ENCODE assay signal across 10 cellular contexts in the genomic region with DNA sequence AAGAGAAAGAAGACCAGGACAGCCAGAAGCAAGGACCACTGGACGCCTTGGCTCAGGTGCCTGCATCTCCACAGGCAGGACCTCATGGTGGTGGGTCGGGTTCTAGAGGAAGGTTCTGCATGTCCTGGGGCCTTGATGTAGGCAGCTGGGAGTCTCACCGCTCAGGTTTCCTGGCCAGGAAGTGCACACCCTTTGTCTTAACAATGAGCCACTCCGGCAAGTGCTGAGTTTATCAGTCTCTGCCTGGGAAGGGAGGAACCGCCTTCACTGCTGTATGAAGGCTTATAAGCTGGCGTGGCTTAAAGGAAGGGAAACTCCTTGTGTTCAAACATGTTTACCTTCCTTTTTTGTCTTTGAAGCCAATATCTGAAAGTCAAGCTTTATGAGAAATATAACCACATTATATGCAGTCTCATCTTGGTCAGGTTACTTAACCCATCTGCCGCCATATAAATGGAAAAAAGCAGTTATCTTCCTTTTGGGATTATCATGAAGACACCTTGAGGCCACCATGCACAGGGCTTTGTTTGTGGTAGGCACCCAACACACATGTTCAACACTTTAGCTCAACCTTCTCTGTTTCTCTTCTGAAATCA. TPM values are rescaled to one million over a fixed set of nuclear protein-coding genes. Genes with fewer than 3 reads are reported as not detected.
DNase-seq lines count a peak whose midpoint lies in the region; ATAC-seq and TF ChIP-seq lines count a peak whose summit lies in the region.
"Had no signal": no experiment of that assay in that cellular context is flagged by ENCODE, and none has a peak within 500 bp of the region (broad histone marks: within the 10 kb centered on the region; RNA-seq: fewer than 3 reads in every experiment).

TSS of gene ST6GALNAC1 (minus strand) at position 205 of the 596 bp plus-strand sequence. CDS start at position 86, 119 bp downstream.

- intact Hi-C loops in heart left ventricle (cut with DNase I) = no loop called here
- intact Hi-C loops in cardiac septum (cut with DNase I) = no loop called here
- intact Hi-C loops in left lung (cut with DNase I) = no loop called here

- 51 to 65% (median 62%) methylated on average over 7 of the region's 7 CpGs for WGBS in heart left ventricle, 4 donors
- WGBS in tibial nerve, 2 donors = 78 to 81% methylated on average over 7 of the region's 7 CpGs

- ATAC-seq in heart left ventricle (peak; percentile 82 to 96 (median 89)), left lung (peak; percentile 71), HG03571 (IDR thresholded peaks at IDR 0.05; ENCODE audit: unreplicated experiment) (no peak), GM18517 (IDR thresholded peaks at IDR 0.05; ENCODE audit: unreplicated experiment) (no peak)

- peak within 1 kb of the TSS; percentile 83 for H3K27ac Mint-ChIP-seq in activated naive CD4-positive, alpha-beta T cell treated with anti-CD3 and anti-CD28 coated beads, Interleukin-2, amount 10 ng/mL, durations not matched to agents 7 days and 5 days
- H3K27ac Mint-ChIP-seq: activated B cell treated with CpG ODN at 0.5 μM for 24 hours had no signal

- peaks cover 39% of the 10 kb centered on the region for H3K4me1 Mint-ChIP-seq in activated naive CD4-positive, alpha-beta T cell treated with anti-CD3 and anti-CD28 coated beads, Interleukin-2, amount 10 ng/mL, durations not matched to agents 7 days and 5 days
- H3K4me1 Mint-ChIP-seq: activated B cell treated with CpG ODN at 0.5 μM for 24 hours had no signal

- no peak for TF ChIP-seq EP300 in tibial nerve (IDR thresholded peaks at IDR 0.05)

- H3K27me3 ChIP-seq in heart left ventricle (no peaks in the 10 kb centered on the region), left lung (no peaks in the 10 kb centered on the region), tibial nerve (no peaks in the 10 kb centered on the region)

- H3K4me3 ChIP-seq in heart left ventricle = peak within 1 kb of the TSS in 11 of 12 donors; percentile 20 to 52 (median 43)
- H3K4me3 ChIP-seq in left lung = peak within 1 kb of the TSS; percentile 3 to 11
- peak within 1 kb of the TSS in 2 of 4 donors; percentile 3 to 12 for H3K4me3 ChIP-seq in tibial nerve

- peaks cover 20% of the 10 kb centered on the region for H3K27me3 Mint-ChIP-seq in activated naive CD4-positive, alpha-beta T cell treated with anti-CD3 and anti-CD28 coated beads, Interleukin-2, amount 10 ng/mL, durations not matched to agents 7 days and 5 days

- H3K36me3 Mint-ChIP-seq in activated naive CD4-positive, alpha-beta T cell treated with anti-CD3 and anti-CD28 coated beads, Interleukin-2, amount 10 ng/mL, durations not matched to agents 7 days and 5 days = peaks cover 3% of the 10 kb centered on the region

- H3K4me1 ChIP-seq in heart left ventricle = peaks cover 0 to 29% (median 5%) of the 10 kb centered on the region in 12 donors
- peaks cover 5 to 20% of the 10 kb centered on the region in 2 donors for H3K4me1 ChIP-seq in left lung
- H3K4me1 ChIP-seq in tibial nerve = no peaks in the 10 kb centered on the region

- CTCF ChIA-PET in activated naive CD4-positive, alpha-beta T cell treated with anti-CD3 and anti-CD28 coated beads, Interleukin-2, amount 10 ng/mL, durations not matched to agents 7 days and 5 days (lab: Charles Lee) = interaction anchor here (1.0 to 1.7 kb wide), 3 partner anchors 13 to 37 kb away, joined by 3 to 6 read pairs (median 4); no protein-coding TSS in a partner anchor

- peaks cover 0 to 18% (median 3%) of the 10 kb centered on the region in 12 donors for H3K9me3 ChIP-seq in heart left ventricle
- peaks cover 0 to 2% of the 10 kb centered on the region in 2 donors for H3K9me3 ChIP-seq in left lung
- H3K9me3 ChIP-seq in tibial nerve = no peaks in the 10 kb centered on the region

- peak within 1 kb of the TSS; percentile 66 for H3K4me3 Mint-ChIP-seq in activated naive CD4-positive, alpha-beta T cell treated with anti-CD3 and anti-CD28 coated beads, Interleukin-2, amount 10 ng/mL, durations not matched to agents 7 days and 5 days
- H3K4me3 Mint-ChIP-seq: activated B cell treated with CpG ODN at 0.5 μM for 24 hours had no signal

- no peaks in the 10 kb centered on the region for H3K36me3 ChIP-seq in heart left ventricle
- no peaks in the 10 kb centered on the region for H3K36me3 ChIP-seq in left lung
- no peaks in the 10 kb centered on the region for H3K36me3 ChIP-seq in tibial nerve

- DNase-seq in heart left ventricle = peak in 4 of 5 donors; percentile 40 to 53 (median 47)
- DNase-seq in cardiac septum (ENCODE audit: low spot score) = no peak
- DNase-seq in activated naive CD4-positive, alpha-beta T cell treated with anti-CD3 and anti-CD28 coated beads, Interleukin-2, amount 10 ng/mL, durations not matched to agents 7 days and 5 days = peak; percentile 68
- peak in 1 of 2 donors; percentile 45 for DNase-seq in left lung
- DNase-seq in ureter (ENCODE audit: low spot score) = peak; percentile 67
- DNase-seq in tibial nerve (ENCODE audit: low spot score in 2 of 2) = no peak
- DNase-seq: activated B cell treated with CpG ODN at 0.5 μM for 24 hours had no signal

- peak within 1 kb of the TSS; percentile 54 to 87 (median 74) for H3K27ac ChIP-seq in heart left ventricle
- peak within 1 kb of the TSS; percentile 49 to 52 for H3K27ac ChIP-seq in left lung
- H3K27ac ChIP-seq in tibial nerve = peak within 1 kb of the TSS in 1 of 4 donors; percentile 51
- H3K27ac ChIP-seq: HL-60 had no signal

- TF ChIP-seq CTCF in heart left ventricle (IDR thresholded peaks at IDR 0.05) (no peak), left lung (IDR thresholded peaks at IDR 0.05) (no peak), tibial nerve (IDR thresholded peaks at IDR 0.05) (no peak)

- TF ChIP-seq POLR2A in heart left ventricle (IDR thresholded peaks at IDR 0.05) (no peak), tibial nerve (IDR thresholded peaks at IDR 0.05) (no peak)

- H3K9me3 Mint-ChIP-seq in activated naive CD4-positive, alpha-beta T cell treated with anti-CD3 and anti-CD28 coated beads, Interleukin-2, amount 10 ng/mL, durations not matched to agents 7 days and 5 days = peaks cover 13% of the 10 kb centered on the region

RNA-seq across cellular contexts. Expression of gene ST6GALNAC1, which starts in this region (rescaled TPM):
- total RNA-seq in heart left ventricle = 10 to 100 TPM in 1 of 9 donors, 1 to 10 TPM in 8; 1.7 to 10.3 (median 3.5) TPM
- polyA plus RNA-seq in heart left ventricle = 1 to 10 TPM; 3.1 to 4.2 TPM
- 1.9 TPM for total RNA-seq in cardiac septum
- 10 to 100 TPM; 21.0 to 46.0 TPM for total RNA-seq in left lung
- total RNA-seq in ureter = 11.3 TPM
- 10 to 100 TPM in 2 of 4 donors, 1 to 10 TPM in 2; 2.4 to 13.8 (median 7.4) TPM for total RNA-seq in tibial nerve
- total RNA-seq: activated B cell treated with CpG ODN at 0.5 μM for 24 hours had no signal

Comparison
In these comparisons a context has a peak if more than half of its experiments do, and no peak if none do; other contexts are left out.
1. DNase-seq: peak in heart left ventricle (4 of 5), activated naive CD4-positive, alpha-beta T cell treated with anti-CD3 and anti-CD28 coated beads, Interleukin-2, amount 10 ng/mL, durations not matched to agents 7 days and 5 days (single experiment) and ureter (single experiment); none in cardiac septum (single experiment) and tibial nerve (0 of 2).
2. ATAC-seq: peak in heart left ventricle (4 of 4) and left lung (single experiment); none in HG03571 (single experiment) and GM18517 (single experiment).